ENCODE assay signal across 14 cellular contexts in genomic region chr5:142998316-142998862, GRCh38.
DNase-seq lines count a peak whose midpoint lies in the region; ATAC-seq and TF ChIP-seq lines count a peak whose summit lies in the region.
"Had no signal": no experiment of that assay in that cellular context is flagged by ENCODE, and none has a peak within 500 bp of the region (broad histone marks: within the 10 kb centered on the region; RNA-seq: fewer than 3 reads in every experiment).

No MANE protein-coding gene starts in this region.

- H3F3A ChIP-seq in smooth muscle cell (ENCODE audit: low read depth): peaks cover 4% of the 10 kb centered on the region

- no peak overlapping the region for H3K9ac ChIP-seq in smooth muscle cell (ENCODE audit: low read depth)
- H3K9ac ChIP-seq: GM23248 had no signal

- ATAC-seq in GM21381 (IDR thresholded peaks at IDR 0.05; ENCODE audit: unreplicated experiment) (peak; percentile 33), HG03565 (IDR thresholded peaks at IDR 0.05; ENCODE audit: unreplicated experiment) (peak; percentile 26), memory B cell (ENCODE audit: low read depth) (peak; percentile 21)

- peaks cover 23% of the 10 kb centered on the region for H3K4me1 Mint-ChIP-seq in memory B cell

- H3K9me3 ChIP-seq in smooth muscle cell (replicated peaks; ENCODE audit: low read depth) (no peaks in the 10 kb centered on the region), right atrium auricular region (no peaks in the 10 kb centered on the region)
- H3K9me3 ChIP-seq: Peyer's patch had no signal

- no peak overlapping the region for H2AFZ ChIP-seq in smooth muscle cell (ENCODE audit: low read depth)
- H2AFZ ChIP-seq: GM23248 had no signal

- peak overlapping the region; percentile 43 for H3K4me3 ChIP-seq in GM12865 (ENCODE audit: low read depth, low read length)
- H3K4me3 ChIP-seq in smooth muscle cell: no peak overlapping the region
- H3K4me3 ChIP-seq in right atrium auricular region: no peak overlapping the region
- H3K4me3 ChIP-seq: GM23248, Peyer's patch, skin epidermis had no signal

- WGBS in smooth muscle cell (ENCODE audit: low lambda C conversion rate): 95% methylated on average over 6 of the region's 6 CpGs

- peaks cover 4% of the 10 kb centered on the region for H3K27me3 Mint-ChIP-seq in memory B cell

- H3K27ac ChIP-seq in smooth muscle cell (ENCODE audit: low read depth): no peak overlapping the region
- H3K27ac ChIP-seq in right atrium auricular region: no peak overlapping the region
- H3K27ac ChIP-seq: GM23248, Peyer's patch, skin epidermis had no signal

- H3K4me1 ChIP-seq in smooth muscle cell (ENCODE audit: low read depth) (no peaks in the 10 kb centered on the region), right atrium auricular region (peaks cover 0 to 21% of the 10 kb centered on the region in 2 donors)

- no peak for TF ChIP-seq CTCF in GM12865 (IDR thresholded peaks at IDR 0.05; ENCODE audit: insufficient read depth, low read depth, low read length, missing control alignments)
- no peak for TF ChIP-seq CTCF in smooth muscle cell (IDR thresholded peaks at IDR 0.05; ENCODE audit: borderline replicate concordance, insufficient read depth, poor library complexity, severe bottlenecking)
- no peak for TF ChIP-seq CTCF in right atrium auricular region (IDR thresholded peaks at IDR 0.05)

- peak overlapping the region; percentile 64 for H3K4me3 Mint-ChIP-seq in memory B cell

- peak; percentile 56 for DNase-seq in GM12865 (ENCODE audit: low read depth)
- no peak for DNase-seq in memory B cell (ENCODE audit: low spot score in 2 of 2)
- no peak for DNase-seq in AG20443 (ENCODE audit: low spot score)
- no peak for DNase-seq in smooth muscle cell (lab: John Stamatoyannopoulos, UW; ENCODE audit: unreplicated experiment)
- no peak for DNase-seq in right atrium auricular region (ENCODE audit: low spot score)
- no peak for DNase-seq in SKM-1 (lab: John Stamatoyannopoulos, UW; ENCODE audit: unreplicated experiment)
- DNase-seq: caudate nucleus, COR-L47, GM23248, Peyer's patch had no signal

- peaks cover 1% of the 10 kb centered on the region for H3K9me3 Mint-ChIP-seq in memory B cell

- no peaks in the 10 kb centered on the region for H3K79me2 ChIP-seq in smooth muscle cell (ENCODE audit: low read depth)

- no peak overlapping the region for H3K4me2 ChIP-seq in smooth muscle cell

- peak overlapping the region; percentile 79 for H3K27ac Mint-ChIP-seq in memory B cell
- H3K27ac Mint-ChIP-seq: activated T-helper 2 cell treated with anti-CD3 and anti-CD28 coated beads, Interferon-gamma antibody, Interleukin-2, Interleukin-4, amounts not matched to agents 10 μg/mL and 5 μg/mL and 100 μg/mL, durations not matched to agents 14 hours and 24 hours and 36 hours had no signal

- H3K27me3 ChIP-seq in smooth muscle cell (ENCODE audit: low read depth): no peaks in the 10 kb centered on the region
- H3K27me3 ChIP-seq in right atrium auricular region: no peaks in the 10 kb centered on the region
- H3K27me3 ChIP-seq: Peyer's patch had no signal

- H3K36me3 ChIP-seq in smooth muscle cell (ENCODE audit: low read depth) (no peaks in the 10 kb centered on the region), right atrium auricular region (no peaks in the 10 kb centered on the region)
- H3K36me3 ChIP-seq: Peyer's patch had no signal

- no peaks in the 10 kb centered on the region for H4K20me1 ChIP-seq in smooth muscle cell (ENCODE audit: low read depth)

- peaks cover 7% of the 10 kb centered on the region for H3K36me3 Mint-ChIP-seq in memory B cell
